29 cellular contexts compared by ENCODE assay signal in genomic region chr6:42459888-42460287, GRCh38.
"Had no signal": no experiment of that assay in that cellular context is flagged by ENCODE, and none has a peak within 500 bp of the region (broad histone marks: within the 10 kb centered on the region; RNA-seq: fewer than 3 reads in every experiment).

No MANE protein-coding gene starts in this region.

- ATAC-seq: activated CD4-positive, CD25-positive, alpha-beta regulatory T cell treated with anti-CD3 and anti-CD28 coated beads, Interleukin-2, amount 50 U/mL, for 24 hours; activated CD8-positive, alpha-beta T cell treated with anti-CD3 and anti-CD28 coated beads, Interleukin-2, amount 10 ng/mL, durations not matched to agents 7 days and 5 days; activated naive CD4-positive, alpha-beta T cell treated with anti-CD3 and anti-CD28 coated beads, Interleukin-2, amount 50 U/mL, for 72 hours; activated naive CD8-positive, alpha-beta T cell treated with anti-CD3 and anti-CD28 coated beads, Interleukin-2, amount 50 U/mL, for 24 hours had no signal

- H3K4me2 ChIP-seq: PC-9 had no signal

- FAIRE-seq: astrocyte, colon had no signal

- H3K36me3 ChIP-seq: cardiac muscle cell, MG63 had no signal

- H3K27ac Mint-ChIP-seq: activated CD8-positive, alpha-beta T cell treated with anti-CD3 and anti-CD28 coated beads, Interleukin-2, amount 10 ng/mL, durations not matched to agents 7 days and 5 days; activated naive CD4-positive, alpha-beta T cell treated with anti-CD3 and anti-CD28 coated beads, Interleukin-2, amount 50 U/mL, for 72 hours; activated naive CD8-positive, alpha-beta T cell treated with anti-CD3 and anti-CD28 coated beads, Interleukin-2, amount 50 U/mL, for 24 hours; activated T-helper 1 cell treated with anti-CD3 and anti-CD28 coated beads, Interleukin-12 subunit alpha, Interleukin-12 subunit beta, Interleukin-2, Interleukin-4 antibody, amounts not matched to agents 30 ng/mL and 10 ng/mL and 1 ng/mL, durations not matched to agents 14 hours and 24 hours and 36 hours; brain; T-helper 1 cell treated with Interleukin-12 subunit alpha and Interleukin-12 subunit beta and Interleukin-4 antibody, amounts not matched to agents 30 μg/mL and 1 μg/mL, for 36 hours had no signal

- H3K9me3 ChIP-seq: MG63 had no signal

- H3K4me3 Mint-ChIP-seq: activated CD8-positive, alpha-beta T cell treated with anti-CD3 and anti-CD28 coated beads, Interleukin-2, amount 10 ng/mL, durations not matched to agents 7 days and 5 days; activated naive CD8-positive, alpha-beta T cell treated with anti-CD3 and anti-CD28 coated beads, Interleukin-2, amount 50 U/mL, for 24 hours; activated T-helper 1 cell treated with anti-CD3 and anti-CD28 coated beads, Interleukin-12 subunit alpha, Interleukin-12 subunit beta, Interleukin-2, Interleukin-4 antibody, amounts not matched to agents 30 ng/mL and 10 ng/mL and 1 ng/mL, durations not matched to agents 14 hours and 24 hours and 36 hours; brain; T-helper 1 cell treated with Interleukin-12 subunit alpha and Interleukin-12 subunit beta and Interleukin-4 antibody, amounts not matched to agents 30 μg/mL and 1 μg/mL, for 36 hours had no signal

- H2AFZ ChIP-seq: PC-9 had no signal

- DNase-seq: activated CD4-positive, alpha-beta T cell treated with anti-CD3 and anti-CD28 coated beads for 4 hours; activated CD4-positive, alpha-beta T cell treated with anti-CD3 and anti-CD28 coated beads, Interleukin-2, amount 50 U/mL, for 4 hours; activated CD8-positive, alpha-beta memory T cell treated with anti-CD3 and anti-CD28 coated beads, Interleukin-2, amount 50 U/mL, for 48 hours; activated CD8-positive, alpha-beta T cell treated with anti-CD3 and anti-CD28 coated beads, Interleukin-2, amount 10 ng/mL, durations not matched to agents 7 days and 5 days; activated effector memory CD4-positive, alpha-beta T cell treated with anti-CD3 and anti-CD28 coated beads, Interleukin-2, amount 50 U/mL, for 16 hours; activated naive CD4-positive, alpha-beta T cell treated with Interleukin-2 at 50 U/mL for 16 hours; activated naive CD8-positive, alpha-beta T cell treated with anti-CD3 and anti-CD28 coated beads, Interleukin-2, amount 50 U/mL, for 24 hours; activated T-cell treated with anti-CD3 and anti-CD28 coated beads, Interleukin-2, amount 50 U/mL, for 1 hour; amniotic stem cell; MG63; MV-4-11; NCI-H1092 treated with DMSO at 0.1 percent for 48 hours; NCI-H1417 treated with DMSO at 0.1 percent for 48 hours; NCI-H187; NCI-H2081; NCI-H2227 treated with DMSO at 0.1 percent for 48 hours; NCI-H526; NCI-H82; NK-92 treated with Interleukin-12 subunit alpha and Interleukin-12 subunit beta, amount 100 ng/mL, for 24 hours; PC-9; SIG-M5 had no signal

- H3K4me1 Mint-ChIP-seq: activated naive CD8-positive, alpha-beta T cell treated with anti-CD3 and anti-CD28 coated beads, Interleukin-2, amount 50 U/mL, for 24 hours had no signal

- H3K27me3 ChIP-seq: cardiac muscle cell, MG63 had no signal

- H3K4me3 ChIP-seq: cardiac muscle cell, MG63, PC-9 had no signal

- H3K27ac ChIP-seq: cardiac muscle cell, PC-9 had no signal

- H3K9me3 Mint-ChIP-seq: activated naive CD4-positive, alpha-beta T cell treated with anti-CD3 and anti-CD28 coated beads, Interleukin-2, amount 50 U/mL, for 72 hours; activated naive CD8-positive, alpha-beta T cell treated with anti-CD3 and anti-CD28 coated beads, Interleukin-2, amount 50 U/mL, for 24 hours; activated T-helper 1 cell treated with anti-CD3 and anti-CD28 coated beads, Interleukin-12 subunit alpha, Interleukin-12 subunit beta, Interleukin-2, Interleukin-4 antibody, amounts not matched to agents 30 ng/mL and 10 ng/mL and 1 ng/mL, durations not matched to agents 14 hours and 24 hours and 36 hours; brain; T-helper 1 cell treated with Interleukin-12 subunit alpha and Interleukin-12 subunit beta and Interleukin-4 antibody, amounts not matched to agents 30 μg/mL and 1 μg/mL, for 36 hours had no signal

- H3K27me3 Mint-ChIP-seq: activated naive CD8-positive, alpha-beta T cell treated with anti-CD3 and anti-CD28 coated beads, Interleukin-2, amount 50 U/mL, for 24 hours had no signal

- H3K36me3 Mint-ChIP-seq: activated naive CD4-positive, alpha-beta T cell treated with anti-CD3 and anti-CD28 coated beads, Interleukin-2, amount 50 U/mL, for 72 hours; brain had no signal
